3 cellular contexts compared by ENCODE assay signal in the genomic region with DNA sequence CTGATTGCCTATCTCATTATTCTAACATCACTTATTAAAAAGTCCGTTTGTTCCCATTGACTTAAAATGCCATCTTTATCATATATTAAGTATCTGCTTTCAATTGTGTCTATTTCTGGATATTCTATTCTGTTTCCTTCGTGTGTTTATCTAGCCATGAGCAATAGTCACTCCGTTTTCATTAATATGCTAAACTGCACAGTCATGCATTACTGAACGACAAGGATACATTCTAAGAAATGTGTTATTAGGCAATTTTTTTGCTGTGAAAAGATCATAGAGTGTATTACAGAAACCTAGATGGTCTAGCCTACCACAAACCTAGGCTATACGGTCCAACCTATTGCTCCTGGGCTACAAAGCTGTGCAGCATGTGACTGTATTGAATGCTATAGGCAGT.
TF ChIP-seq lines count a peak whose summit lies in the region.

No MANE protein-coding gene starts in this region.

TF ChIP-seq in A549, 52 proteins besides CTCF, POLR2A, EP300 and RAD21 (continued from another document):
- no peak for TF ChIP-seq RCOR1 (IDR thresholded peaks at IDR 0.05; ENCODE audit: low read depth, low read length)
- TF ChIP-seq EHMT2 (IDR thresholded peaks at IDR 0.05; ENCODE audit: low read depth) = no peak
- TF ChIP-seq NFE2L2 (conservative IDR thresholded peaks at IDR 0.05; ENCODE audit: low read length) = peak; percentile 74
- no peak for TF ChIP-seq ZNF302 (CRISPR knock-in tag; IDR thresholded peaks at IDR 0.05)
- TF ChIP-seq, protein P1, sequence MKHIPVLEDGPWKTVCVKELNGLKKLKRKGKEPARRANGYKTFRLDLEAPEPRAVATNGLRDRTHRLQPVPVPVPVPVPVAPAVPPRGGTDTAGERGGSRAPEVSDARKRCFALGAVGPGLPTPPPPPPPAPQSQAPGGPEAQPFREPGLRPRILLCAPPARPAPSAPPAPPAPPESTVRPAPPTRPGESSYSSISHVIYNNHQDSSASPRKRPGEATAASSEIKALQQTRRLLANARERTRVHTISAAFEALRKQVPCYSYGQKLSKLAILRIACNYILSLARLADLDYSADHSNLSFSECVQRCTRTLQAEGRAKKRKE (CRISPR knock-in tag; IDR thresholded peaks at IDR 0.05; ENCODE audit: low read depth) = no peak
- TF ChIP-seq, protein P2, sequence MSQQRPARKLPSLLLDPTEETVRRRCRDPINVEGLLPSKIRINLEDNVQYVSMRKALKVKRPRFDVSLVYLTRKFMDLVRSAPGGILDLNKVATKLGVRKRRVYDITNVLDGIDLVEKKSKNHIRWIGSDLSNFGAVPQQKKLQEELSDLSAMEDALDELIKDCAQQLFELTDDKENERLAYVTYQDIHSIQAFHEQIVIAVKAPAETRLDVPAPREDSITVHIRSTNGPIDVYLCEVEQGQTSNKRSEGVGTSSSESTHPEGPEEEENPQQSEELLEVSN (IDR thresholded peaks at IDR 0.05; ENCODE audit: borderline replicate concordance, low read depth) = no peak
- TF ChIP-seq JUN (IDR thresholded peaks at IDR 0.05) = no peak
- TF ChIP-seq MAFK (IDR thresholded peaks at IDR 0.05; ENCODE audit: partially characterized antibody) = peak; percentile 18
- TF ChIP-seq POLR2AphosphoS2 (conservative IDR thresholded peaks at IDR 0.05; ENCODE audit: low read length) = no peak

TF ChIP-seq in IMR-90, 13 proteins besides CTCF, POLR2A, EP300 and RAD21:
- TF ChIP-seq MAZ (IDR thresholded peaks at IDR 0.05; ENCODE audit: borderline replicate concordance, low read depth, low read length) (no peak), NFE2L2 (IDR thresholded peaks at IDR 0.05; ENCODE audit: low read depth, low read length) (peak; percentile 52; the same call in 1 of the 2 replicates)

TF ChIP-seq in K562, 482 proteins besides CTCF, POLR2A, EP300 and RAD21 (continued from another document):
- TF ChIP-seq NFE2L1 (tag; IDR thresholded peaks at IDR 0.05; ENCODE audit: borderline replicate concordance, low read depth) = 0 out of 2 replicates have a peak, but pooled peaks have one; percentile 14
- TF ChIP-seq MAFG (tag; conservative IDR thresholded peaks at IDR 0.05) = 0 out of 2 replicates have a peak, but pooled peaks have one; percentile 6
